ENCODE assay signal across 12 cellular contexts in genomic region chr2:127389778-127390435, GRCh38. TPM values are rescaled to one million over a fixed set of nuclear protein-coding genes. Genes with fewer than 3 reads are reported as not detected.
DNase-seq lines count a peak whose midpoint lies in the region; ATAC-seq and TF ChIP-seq lines count a peak whose summit lies in the region.
"Had no signal": no experiment of that assay in that cellular context is flagged by ENCODE, and none has a peak within 500 bp of the region (broad histone marks: within the 10 kb centered on the region; RNA-seq: fewer than 3 reads in every experiment).

No MANE protein-coding gene starts in this region.

- H3K79me1 ChIP-seq in mesenchymal stem cell (replicated peaks; ENCODE audit: low read length, poor library complexity, severe bottlenecking): peaks cover 4% of the 10 kb centered on the region

- H3K27me3 Mint-ChIP-seq in T-helper 2 cell treated with Interferon-gamma antibody and Interleukin-4, amounts not matched to agents 5 μg/mL and 100 μg/mL, for 36 hours (ENCODE audit: low read depth): no peaks in the 10 kb centered on the region

- H3K14ac ChIP-seq in mesenchymal stem cell (ENCODE audit: low read length in 2 of 2): no peak overlapping the region

- H3K9me3 Mint-ChIP-seq in T-helper 2 cell treated with Interferon-gamma antibody and Interleukin-4, amounts not matched to agents 5 μg/mL and 100 μg/mL, for 36 hours: no peaks in the 10 kb centered on the region

- BruUV-seq in A673 (replicated peaks; lab: Mats Ljungman, UMichigan): no TSS peak

- H3K27ac ChIP-seq in HL-60 (replicated peaks) (peak overlapping the region; percentile 88), mesenchymal stem cell (ENCODE audit: low read length, poor library complexity, severe bottlenecking) (no peak overlapping the region), A673 (ENCODE audit: low read depth, low read length, poor library complexity, severe bottlenecking) (no peak overlapping the region)

- no peak overlapping the region for H2BK12ac ChIP-seq in mesenchymal stem cell (ENCODE audit: low read length in 2 of 2)

- H3K23ac ChIP-seq in mesenchymal stem cell (ENCODE audit: low read length in 2 of 2): no peak overlapping the region

- DNase-seq in GM12865 (ENCODE audit: low read depth): peak; percentile 66
- DNase-seq in HL-60 (ENCODE audit: low read depth in 1 of 2, low spot score in 1 of 2): peak; percentile 66 to 82
- DNase-seq in T-helper 2 cell treated with Interferon-gamma antibody and Interleukin-4, amounts not matched to agents 5 μg/mL and 100 μg/mL, for 36 hours (ENCODE audit: low spot score): no peak
- DNase-seq in mesenchymal stem cell: no peak
- no peak for DNase-seq in A673 (ENCODE audit: low spot score)
- DNase-seq in lower leg skin (ENCODE audit: low spot score in 2 of 2): no peak
- no peak for DNase-seq in HT-29 (ENCODE audit: low spot score)
- DNase-seq: DMS79 treated with DMSO at 0.1 percent for 48 hours; nephron progenitor cell; stimulated activated CD4-positive, alpha-beta T cell treated with anti-CD3 and anti-CD28 coated beads, Interleukin-4, amount 100 ng/mL, for 24 hours had no signal

- H2BK15ac ChIP-seq in mesenchymal stem cell (ENCODE audit: low read depth, poor library complexity, severe bottlenecking): no peak overlapping the region

- H3K9ac ChIP-seq in mesenchymal stem cell (ENCODE audit: low read length): no peak overlapping the region

- WGBS in mesenchymal stem cell: 75% methylated on average over 5 of the region's 5 CpGs
- 72 to 81% methylated on average over 5 of the region's 5 CpGs for WGBS in lower leg skin, 2 donors

- no peak overlapping the region for H3K4me2 ChIP-seq in mesenchymal stem cell (ENCODE audit: low read length, poor library complexity, severe bottlenecking)

- no peaks in the 10 kb centered on the region for H3K9me3 ChIP-seq in mesenchymal stem cell (ENCODE audit: control insufficient read depth, low read length)
- H3K9me3 ChIP-seq in A673 (ENCODE audit: low read depth, low read length, poor library complexity, severe bottlenecking): no peaks in the 10 kb centered on the region

- no peak overlapping the region for H2AFZ ChIP-seq in mesenchymal stem cell (ENCODE audit: low read depth, low read length)

- H3K36me3 ChIP-seq in mesenchymal stem cell (ENCODE audit: control insufficient read depth in 1 of 2, insufficient read depth in 2 of 2, low read depth in 1 of 2, low read length in 2 of 2) (no peaks in the 10 kb centered on the region), A673 (ENCODE audit: insufficient read depth, low read length, poor library complexity, severe bottlenecking) (no peaks in the 10 kb centered on the region)

- peak overlapping the region; percentile 58 for H3K4me3 Mint-ChIP-seq in T-helper 2 cell treated with Interferon-gamma antibody and Interleukin-4, amounts not matched to agents 5 μg/mL and 100 μg/mL, for 36 hours

- H3K4me1 ChIP-seq in mesenchymal stem cell (ENCODE audit: control insufficient read depth, insufficient read depth, low read depth, low read length): peaks cover 1% of the 10 kb centered on the region
- H3K4me1 ChIP-seq in A673 (ENCODE audit: insufficient read depth, low read length, poor library complexity, severe bottlenecking): peaks cover 17% of the 10 kb centered on the region

- POLR2A ChIA-PET in A673 (lab: Charles Lee; ENCODE audit: low non-redundant PET): interaction anchor here (0.6 kb wide), 1 partner anchor 638 kb away, joined by 3 read pairs; the partner anchor contains the start of gene SAP130

- TF ChIP-seq CTCF in GM12865 (IDR thresholded peaks at IDR 0.05; ENCODE audit: insufficient read depth, low read depth, low read length, missing control alignments) (no peak), HL-60 (IDR thresholded peaks at IDR 0.05; ENCODE audit: insufficient read depth, low read length) (no peak), A673 (conservative IDR thresholded peaks at IDR 0.05; ENCODE audit: low read depth, low read length) (no peak), lower leg skin (IDR thresholded peaks at IDR 0.05) (no peak)

- no peak overlapping the region for H3K4me3 ChIP-seq in GM12865 (ENCODE audit: low read depth, low read length)
- H3K4me3 ChIP-seq in HL-60 (replicated peaks; ENCODE audit: insufficient read depth, low read length): no peak overlapping the region
- H3K4me3 ChIP-seq in mesenchymal stem cell (ENCODE audit: insufficient read depth in 1 of 2, low read depth in 1 of 2, low read length in 2 of 2): no peak overlapping the region
- H3K4me3 ChIP-seq in A673 (ENCODE audit: low read depth, low read length, poor library complexity, severe bottlenecking): no peak overlapping the region
- no peak overlapping the region for H3K4me3 ChIP-seq in lower leg skin (ENCODE audit: low read depth, poor library complexity, severe bottlenecking)

- no peaks in the 10 kb centered on the region for H3K36me3 Mint-ChIP-seq in T-helper 2 cell treated with Interferon-gamma antibody and Interleukin-4, amounts not matched to agents 5 μg/mL and 100 μg/mL, for 36 hours (ENCODE audit: low read depth)

- H2BK5ac ChIP-seq in mesenchymal stem cell (ENCODE audit: low read depth, low read length, poor library complexity, severe bottlenecking): no peak overlapping the region

- peaks cover 49% of the 10 kb centered on the region for H3K4me1 Mint-ChIP-seq in T-helper 2 cell treated with Interferon-gamma antibody and Interleukin-4, amounts not matched to agents 5 μg/mL and 100 μg/mL, for 36 hours (ENCODE audit: low read depth)

- intact Hi-C loops in A673 (cut with micrococcal nuclease; ENCODE audit: unreplicated experiment) (no loop called here), lower leg skin (cut with DNase I; ENCODE audit: low total_unique reads) (no loop called here)

- no peak overlapping the region for H2AK5ac ChIP-seq in mesenchymal stem cell (ENCODE audit: low read length, severe bottlenecking)

- no peak for TF ChIP-seq POLR2A in lower leg skin (IDR thresholded peaks at IDR 0.05)

- no peak overlapping the region for H4K91ac ChIP-seq in mesenchymal stem cell (ENCODE audit: low read length)

- H3K27me3 ChIP-seq in HL-60 (ENCODE audit: insufficient read depth, poor library complexity, severe bottlenecking) (no peaks in the 10 kb centered on the region), mesenchymal stem cell (ENCODE audit: control insufficient read depth in 1 of 2, insufficient read depth in 1 of 2, low read length in 2 of 2) (no peaks in the 10 kb centered on the region), A673 (replicated peaks; ENCODE audit: insufficient read depth, low read depth, low read length, poor library complexity) (no peaks in the 10 kb centered on the region)

- H3K18ac ChIP-seq in mesenchymal stem cell (ENCODE audit: low read depth in 1 of 2, low read length in 2 of 2): no peak overlapping the region

- no peak overlapping the region for H3K4ac ChIP-seq in mesenchymal stem cell (ENCODE audit: low read depth in 1 of 2, low read length in 2 of 2)

- H2BK120ac ChIP-seq in mesenchymal stem cell (ENCODE audit: low read depth, low read length): peak overlapping the region; percentile 27

- H3K27ac Mint-ChIP-seq in T-helper 2 cell treated with Interferon-gamma antibody and Interleukin-4, amounts not matched to agents 5 μg/mL and 100 μg/mL, for 36 hours: peak overlapping the region; percentile 94
- H3K27ac Mint-ChIP-seq: nephron progenitor cell had no signal

- ATAC-seq in HG02759 (IDR thresholded peaks at IDR 0.05; ENCODE audit: unreplicated experiment): no peak
- ATAC-seq: Right ventricle myocardium inferior had no signal

- CTCF ChIA-PET in A673 (lab: Charles Lee): no interaction called here

- H4K8ac ChIP-seq in mesenchymal stem cell (ENCODE audit: low read length): no peak overlapping the region

RNA-seq across cellular contexts. Expression of gene MAP3K2, which starts 2.1 kb away (rescaled TPM):
- 19.4 TPM for polyA plus RNA-seq in mesenchymal stem cell (2013, experiment 1 of 2)
- 19.7 TPM for polyA plus RNA-seq in mesenchymal stem cell (2013, experiment 2 of 2)
- total RNA-seq in A673 (2021) (54.8 and 55.1 TPM in 2 replicates), lower leg skin (10 to 100 TPM; 58.9 to 68.5 (median 63.0) TPM)
- total RNA-seq in HT-29 (2014; rRNA removed; shearing (Covaris generic)): 52.8 and 69.4 TPM in 2 replicates

RNA-seq across cellular contexts. Expression of gene PROC, which starts 28.3 kb away (rescaled TPM):
- polyA plus RNA-seq in mesenchymal stem cell (2013, experiment 1 of 2): 0.06 TPM
- not detected for polyA plus RNA-seq in mesenchymal stem cell (2013, experiment 2 of 2)
- total RNA-seq in A673 (2021): 0.37 TPM in 1 of 2 replicates, not detected in the other
- not detected for total RNA-seq in lower leg skin
- 0.74 and 1.3 TPM in 2 replicates for total RNA-seq in HT-29 (2014; rRNA removed; shearing (Covaris generic))
- total RNA-seq: Right ventricle myocardium inferior had no signal

Comparison
In these comparisons a context has a peak if more than half of its experiments do, and no peak if none do; other contexts are left out.
1. DNase-seq: peak in GM12865 (single experiment) and HL-60 (2 of 2); none in T-helper 2 cell treated with Interferon-gamma antibody and Interleukin-4, amounts not matched to agents 5 μg/mL and 100 μg/mL, for 36 hours (single experiment), mesenchymal stem cell (single experiment), A673 (single experiment), lower leg skin (0 of 2) and HT-29 (single experiment).